Comparison of ENCODE assay signal across 16 cellular contexts in the genomic region with DNA sequence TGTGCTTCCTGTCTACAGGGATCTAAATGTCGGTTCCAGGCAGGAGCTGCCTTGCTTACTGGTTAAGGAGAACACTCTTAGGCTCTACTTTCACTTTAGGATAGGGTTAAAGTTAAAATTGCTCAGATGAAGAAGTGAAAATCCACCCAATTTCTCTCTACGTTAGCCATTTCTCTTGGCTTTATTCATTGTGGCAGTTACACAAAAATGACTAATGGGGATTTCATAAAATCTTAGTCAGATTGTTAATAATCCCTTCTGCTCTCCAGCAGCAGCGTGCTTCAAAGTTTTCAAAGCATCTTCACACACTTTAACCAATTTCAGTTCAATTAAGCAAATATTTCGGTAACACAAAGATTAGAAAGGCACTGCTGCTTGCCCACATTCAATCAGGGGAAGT. TPM values are rescaled to one million over a fixed set of nuclear protein-coding genes. Genes with fewer than 3 reads are reported as not detected.
A peak's percentile ranks its signal among the peaks of the same experiment; 100 is the strongest.
DNase-seq lines count a peak whose midpoint lies in the region; ATAC-seq and TF ChIP-seq lines count a peak whose summit lies in the region.
"Had no signal": no experiment of that assay in that cellular context is flagged by ENCODE, and none has a peak within 500 bp of the region (broad histone marks: within the 10 kb centered on the region; RNA-seq: fewer than 3 reads in every experiment).

No MANE protein-coding gene starts in this region.

- H2AFZ ChIP-seq in PC-9, result no peak overlapping the region

- CTCF ChIA-PET in PC-9 (lab: Charles Lee), result interaction anchor here (0.5 kb wide), 1 partner anchor 20 kb away, joined by 3 read pairs; no protein-coding TSS in a partner anchor
- CTCF ChIA-PET in activated CD8-positive, alpha-beta T cell treated with anti-CD3 and anti-CD28 coated beads for 36 hours (lab: Charles Lee), result no interaction called here

- H3K4me3 Mint-ChIP-seq in CD14-positive monocyte, result peak overlapping the region in 1 of 2 donors; percentile 65
- no peak overlapping the region for H3K4me3 Mint-ChIP-seq in activated CD8-positive, alpha-beta T cell treated with anti-CD3 and anti-CD28 coated beads for 36 hours
- H3K4me3 Mint-ChIP-seq: activated T-cell treated with anti-CD3 and anti-CD28 coated beads, Interleukin-2, amount 50 U/mL, for 4 hours had no signal

- intact Hi-C loops in CD14-positive monocyte (cut with micrococcal nuclease) (no loop called here), PC-9 (cut with micrococcal nuclease; ENCODE audit: unreplicated experiment) (no loop called here)
- intact Hi-C loops in activated CD8-positive, alpha-beta T cell treated with anti-CD3 and anti-CD28 coated beads for 36 hours (cut with micrococcal nuclease), result no loop called here

- no TSS peak for BruUV-seq in PC-9 (replicated peaks; lab: Mats Ljungman, UMichigan)

- DNase-seq in CD14-positive monocyte (ENCODE audit: low spot score) (no peak), PC-9 (no peak), NCI-H2081 treated with DMSO at 0.1 percent for 48 hours (lab: John Stamatoyannopoulos, UW) (no peak), H4 (ENCODE audit: low spot score) (no peak)
- DNase-seq in activated CD8-positive, alpha-beta memory T cell treated with anti-CD3 and anti-CD28 coated beads for 24 hours, result no peak
- DNase-seq in activated CD8-positive, alpha-beta T cell treated with anti-CD3 and anti-CD28 coated beads for 36 hours, result no peak
- DNase-seq: activated CD4-positive, CD25-positive, alpha-beta regulatory T cell; activated T-cell treated with anti-CD3 and anti-CD28 coated beads, Interleukin-2, amount 50 U/mL, for 4 hours; NCI-H1436; NCI-H82; stimulated activated CD4-positive, alpha-beta T cell treated with anti-CD3 and anti-CD28 coated beads, Interleukin-4, amount 100 ng/mL, for 24 hours; stimulated activated naive CD4-positive, alpha-beta T cell treated with Interleukin-2 at 50 U/mL for 16 hours; uterus had no signal

- H3K4me1 Mint-ChIP-seq in CD14-positive monocyte, result peaks cover 38% of the 10 kb centered on the region
- H3K4me1 Mint-ChIP-seq in activated CD8-positive, alpha-beta T cell treated with anti-CD3 and anti-CD28 coated beads for 36 hours (ENCODE audit: low read depth), result no peaks in the 10 kb centered on the region

- no peaks in the 10 kb centered on the region for H3K79me2 ChIP-seq in PC-9 (ENCODE audit: low read depth)

- no peaks in the 10 kb centered on the region for H3K36me3 ChIP-seq in PC-9 (ENCODE audit: low read depth)
- H3K36me3 ChIP-seq: gastroesophageal sphincter, uterus had no signal

- TF ChIP-seq CTCF in CD14-positive monocyte (IDR thresholded peaks at IDR 0.05), result no peak
- TF ChIP-seq CTCF in PC-9 (conservative IDR thresholded peaks at IDR 0.05), result no peak
- TF ChIP-seq CTCF in activated CD8-positive, alpha-beta T cell treated with anti-CD3 and anti-CD28 coated beads for 36 hours (IDR thresholded peaks at IDR 0.05), result no peak

- peaks cover 0 to 3% (median 0%) of the 10 kb centered on the region in 7 donors for H3K9me3 Mint-ChIP-seq in CD14-positive monocyte
- H3K9me3 Mint-ChIP-seq in activated CD8-positive, alpha-beta T cell treated with anti-CD3 and anti-CD28 coated beads for 36 hours, result no peaks in the 10 kb centered on the region
- H3K9me3 Mint-ChIP-seq: activated T-cell treated with anti-CD3 and anti-CD28 coated beads, Interleukin-2, amount 50 U/mL, for 4 hours had no signal

- H3K27me3 ChIP-seq in PC-9 (ENCODE audit: insufficient read depth, low read depth), result peaks cover 20% of the 10 kb centered on the region; the same call in 1 of the 2 replicates
- H3K27me3 ChIP-seq: uterus had no signal

- H3K27ac Mint-ChIP-seq in CD14-positive monocyte, result peak overlapping the region; percentile 67 to 89 (median 85)
- H3K27ac Mint-ChIP-seq in activated CD8-positive, alpha-beta T cell treated with anti-CD3 and anti-CD28 coated beads for 36 hours, result no peak overlapping the region

- H3K4me2 ChIP-seq in PC-9, result 0 out of 2 replicates have a peak overlapping the region, but pooled peaks have one; percentile 29

- no peaks in the 10 kb centered on the region for H3K9me3 ChIP-seq in PC-9 (ENCODE audit: insufficient read depth, low read depth)
- H3K9me3 ChIP-seq: gastroesophageal sphincter, uterus had no signal

- H3K27me3 Mint-ChIP-seq in CD14-positive monocyte (ENCODE audit: low read depth in 3 of 3), result peaks cover 0 to 1% (median 0%) of the 10 kb centered on the region in 3 donors
- peaks cover 22% of the 10 kb centered on the region for H3K27me3 Mint-ChIP-seq in activated CD8-positive, alpha-beta T cell treated with anti-CD3 and anti-CD28 coated beads for 36 hours

- H4K20me1 ChIP-seq in PC-9 (ENCODE audit: insufficient read depth), result no peaks in the 10 kb centered on the region

- POLR2A ChIA-PET in PC-9 (lab: Charles Lee; ENCODE audit: unreplicated experiment), result no interaction called here
- POLR2A ChIA-PET in activated CD8-positive, alpha-beta T cell treated with anti-CD3 and anti-CD28 coated beads for 36 hours (lab: Charles Lee), result no interaction called here

- no peaks in the 10 kb centered on the region for H3K36me3 Mint-ChIP-seq in CD14-positive monocyte
- no peaks in the 10 kb centered on the region for H3K36me3 Mint-ChIP-seq in activated CD8-positive, alpha-beta T cell treated with anti-CD3 and anti-CD28 coated beads for 36 hours (ENCODE audit: low read depth)

- no peak overlapping the region for H3K4me3 ChIP-seq in PC-9
- H3K4me3 ChIP-seq: gastroesophageal sphincter, uterus had no signal

- ATAC-seq in GM19025 (IDR thresholded peaks at IDR 0.05; ENCODE audit: low read depth, unreplicated experiment), result peak; percentile 49
- ATAC-seq in HG03039 (IDR thresholded peaks at IDR 0.05; ENCODE audit: unreplicated experiment), result peak; percentile 46
- no peak for ATAC-seq in activated CD8-positive, alpha-beta T cell treated with anti-CD3 and anti-CD28 coated beads for 36 hours
- ATAC-seq: activated T-cell treated with anti-CD3 and anti-CD28 coated beads, Interleukin-2, amount 50 U/mL, for 4 hours; gastroesophageal sphincter had no signal

- no peak overlapping the region for H3K27ac ChIP-seq in PC-9
- H3K27ac ChIP-seq: gastroesophageal sphincter, uterus had no signal

- H3K4me1 ChIP-seq in PC-9 (replicated peaks; ENCODE audit: insufficient read depth), result no peaks in the 10 kb centered on the region
- H3K4me1 ChIP-seq: gastroesophageal sphincter, uterus had no signal

- H3F3A ChIP-seq in PC-9 (ENCODE audit: insufficient read depth, low read depth), result no peaks in the 10 kb centered on the region

- H3K9me2 ChIP-seq in PC-9 (ENCODE audit: insufficient read depth), result no peaks in the 10 kb centered on the region

RNA-seq across cellular contexts. Expression of gene RCN1, which starts 58.4 kb away (rescaled TPM):
- 10 to 100 TPM; 20.5 to 22.0 TPM for polyA plus RNA-seq in CD14-positive monocyte
- 206 and 211 TPM in 2 replicates for total RNA-seq in PC-9 (2021)
- total RNA-seq in H4 (2014; rRNA removed; shearing (Covaris generic)), result 254 and 283 TPM in 2 replicates
- 10 to 100 TPM; 26.2 to 27.7 TPM for total RNA-seq in activated CD8-positive, alpha-beta T cell treated with anti-CD3 and anti-CD28 coated beads for 36 hours
